1 cellular context compared by ENCODE assay signal in the genomic region with DNA sequence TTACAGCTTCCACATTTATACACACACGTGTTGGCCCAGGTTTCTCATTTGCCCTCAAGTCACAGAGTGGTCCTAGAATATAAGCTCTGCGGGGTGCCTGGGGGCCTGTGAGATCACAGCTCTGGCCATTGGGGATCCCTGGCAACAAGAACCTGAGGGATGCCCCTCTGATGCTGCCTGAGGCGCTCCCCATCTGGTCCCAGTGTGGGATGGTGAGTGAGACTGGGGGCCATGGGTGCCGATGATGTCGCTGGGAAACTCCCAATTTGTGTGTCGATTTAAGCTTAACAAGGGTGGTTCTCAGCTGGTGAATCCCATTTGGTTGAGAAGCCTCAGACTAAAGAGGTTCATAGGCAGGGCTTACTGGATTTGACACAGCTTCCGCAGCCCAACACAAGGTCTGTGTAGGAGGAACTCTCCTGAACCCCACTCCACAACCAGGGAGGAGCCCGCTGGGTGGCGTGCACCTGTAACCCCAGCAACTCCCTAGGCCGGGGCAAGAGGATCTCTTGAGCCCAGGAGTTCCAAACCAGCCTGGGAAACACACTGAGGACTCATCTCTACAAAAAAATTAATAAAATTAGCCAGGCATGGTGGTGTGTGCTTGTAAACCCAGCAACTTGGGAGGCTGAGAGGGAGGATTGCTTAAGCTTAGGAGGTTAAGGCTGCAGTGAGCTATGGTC.
TF ChIP-seq lines count a peak whose summit lies in the region.

No MANE protein-coding gene starts in this region.

TF ChIP-seq in GM12878, 131 proteins besides CTCF, POLR2A, EP300 and RAD21:
- TF ChIP-seq, protein P1, sequence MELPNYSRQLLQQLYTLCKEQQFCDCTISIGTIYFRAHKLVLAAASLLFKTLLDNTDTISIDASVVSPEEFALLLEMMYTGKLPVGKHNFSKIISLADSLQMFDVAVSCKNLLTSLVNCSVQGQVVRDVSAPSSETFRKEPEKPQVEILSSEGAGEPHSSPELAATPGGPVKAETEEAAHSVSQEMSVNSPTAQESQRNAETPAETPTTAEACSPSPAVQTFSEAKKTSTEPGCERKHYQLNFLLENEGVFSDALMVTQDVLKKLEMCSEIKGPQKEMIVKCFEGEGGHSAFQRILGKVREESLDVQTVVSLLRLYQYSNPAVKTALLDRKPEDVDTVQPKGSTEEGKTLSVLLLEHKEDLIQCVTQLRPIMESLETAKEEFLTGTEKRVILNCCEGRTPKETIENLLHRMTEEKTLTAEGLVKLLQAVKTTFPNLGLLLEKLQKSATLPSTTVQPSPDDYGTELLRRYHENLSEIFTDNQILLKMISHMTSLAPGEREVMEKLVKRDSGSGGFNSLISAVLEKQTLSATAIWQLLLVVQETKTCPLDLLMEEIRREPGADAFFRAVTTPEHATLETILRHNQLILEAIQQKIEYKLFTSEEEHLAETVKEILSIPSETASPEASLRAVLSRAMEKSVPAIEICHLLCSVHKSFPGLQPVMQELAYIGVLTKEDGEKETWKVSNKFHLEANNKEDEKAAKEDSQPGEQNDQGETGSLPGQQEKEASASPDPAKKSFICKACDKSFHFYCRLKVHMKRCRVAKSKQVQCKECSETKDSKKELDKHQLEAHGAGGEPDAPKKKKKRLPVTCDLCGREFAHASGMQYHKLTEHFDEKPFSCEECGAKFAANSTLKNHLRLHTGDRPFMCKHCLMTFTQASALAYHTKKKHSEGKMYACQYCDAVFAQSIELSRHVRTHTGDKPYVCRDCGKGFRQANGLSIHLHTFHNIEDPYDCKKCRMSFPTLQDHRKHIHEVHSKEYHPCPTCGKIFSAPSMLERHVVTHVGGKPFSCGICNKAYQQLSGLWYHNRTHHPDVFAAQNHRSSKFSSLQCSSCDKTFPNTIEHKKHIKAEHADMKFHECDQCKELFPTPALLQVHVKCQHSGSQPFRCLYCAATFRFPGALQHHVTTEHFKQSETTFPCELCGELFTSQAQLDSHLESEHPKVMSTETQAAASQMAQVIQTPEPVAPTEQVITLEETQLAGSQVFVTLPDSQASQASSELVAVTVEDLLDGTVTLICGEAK (IDR thresholded peaks at IDR 0.05; ENCODE audit: borderline replicate concordance) = no peak
- TF ChIP-seq HDGF (IDR thresholded peaks at IDR 0.05) (no peak), POU2F2 (IDR thresholded peaks at IDR 0.05; ENCODE audit: borderline replicate concordance, low read depth, low read length) (no peak), MYC (IDR thresholded peaks at IDR 0.05; ENCODE audit: insufficient read depth, insufficient read length, insufficient replicate concordance, low read length, severe bottlenecking) (no peak), MEF2B (IDR thresholded peaks at IDR 0.05; ENCODE audit: partially characterized antibody, poor library complexity, severe bottlenecking) (no peak)
